8 cellular contexts compared by ENCODE assay signal in genomic region chr11:94504689-94505293, GRCh38. TPM values are rescaled to one million over a fixed set of nuclear protein-coding genes. Genes with fewer than 3 reads are reported as not detected.
DNase-seq lines count a peak whose midpoint lies in the region; ATAC-seq and TF ChIP-seq lines count a peak whose summit lies in the region.

No MANE protein-coding gene starts in this region.

- peak; percentile 58 for DNase-seq in DMS 273 (lab: John Stamatoyannopoulos, UW; ENCODE audit: unreplicated experiment)
- peak; percentile 12 to 38 for DNase-seq in NCI-H1930 (lab: John Stamatoyannopoulos, UW)
- DNase-seq in adipocyte (ENCODE audit: low read depth), result peak; percentile 90
- DNase-seq in iPS-NIHi7 (ENCODE audit: extremely low spot score), result peak; percentile 26
- no peak for DNase-seq in suprapubic skin (ENCODE audit: low spot score in 2 of 2)
- no peak for DNase-seq in activated CD4-positive, alpha-beta T cell treated with anti-CD3 and anti-CD28 coated beads for 48 hours
- DNase-seq in activated CD8-positive, alpha-beta memory T cell treated with anti-CD3 and anti-CD28 coated beads, Interleukin-2, amount 10 ng/mL, durations not matched to agents 7 days and 5 days, result no peak

- H3K4me1 ChIP-seq in adipocyte (ENCODE audit: control insufficient read depth, insufficient read depth, low read length) (no peaks in the 10 kb centered on the region), suprapubic skin (no peaks in the 10 kb centered on the region)

- H3K36me3 ChIP-seq in adipocyte (ENCODE audit: control insufficient read depth, insufficient read depth, low read length, severe bottlenecking) (peaks cover 3% of the 10 kb centered on the region), suprapubic skin (peaks cover 13% of the 10 kb centered on the region)

- H3K4me3 ChIP-seq in adipocyte (ENCODE audit: low read length) (no peak overlapping the region), suprapubic skin (no peak overlapping the region)

- no peaks in the 10 kb centered on the region for H3K9me3 ChIP-seq in adipocyte (ENCODE audit: control insufficient read depth, low read length)
- H3K9me3 ChIP-seq in suprapubic skin, result no peaks in the 10 kb centered on the region

- H3K27ac ChIP-seq in suprapubic skin, result no peak overlapping the region

- no peak for TF ChIP-seq EP300 in suprapubic skin (IDR thresholded peaks at IDR 0.05)

- no peak for TF ChIP-seq POLR2A in suprapubic skin (IDR thresholded peaks at IDR 0.05)

- no peak overlapping the region for H3K4me3 Mint-ChIP-seq in activated CD8-positive, alpha-beta memory T cell treated with anti-CD3 and anti-CD28 coated beads, Interleukin-2, amount 10 ng/mL, durations not matched to agents 7 days and 5 days

- no peak overlapping the region for H3K27ac Mint-ChIP-seq in activated CD8-positive, alpha-beta memory T cell treated with anti-CD3 and anti-CD28 coated beads, Interleukin-2, amount 10 ng/mL, durations not matched to agents 7 days and 5 days

- no peaks in the 10 kb centered on the region for H3K9me3 Mint-ChIP-seq in activated CD8-positive, alpha-beta memory T cell treated with anti-CD3 and anti-CD28 coated beads, Interleukin-2, amount 10 ng/mL, durations not matched to agents 7 days and 5 days (ENCODE audit: low read depth)

- peak; percentile 50 for ATAC-seq in GM21390 (IDR thresholded peaks at IDR 0.05; ENCODE audit: unreplicated experiment)
- no peak for ATAC-seq in activated CD8-positive, alpha-beta memory T cell treated with anti-CD3 and anti-CD28 coated beads, Interleukin-2, amount 10 ng/mL, durations not matched to agents 7 days and 5 days

- H3K27me3 Mint-ChIP-seq in activated CD8-positive, alpha-beta memory T cell treated with anti-CD3 and anti-CD28 coated beads, Interleukin-2, amount 10 ng/mL, durations not matched to agents 7 days and 5 days, result no peaks in the 10 kb centered on the region

- H3K9ac ChIP-seq in adipocyte (ENCODE audit: low read length), result no peak overlapping the region

- 23% methylated on average over 3 of the region's 3 CpGs for WGBS in suprapubic skin

- CTCF ChIA-PET in activated CD8-positive, alpha-beta memory T cell treated with anti-CD3 and anti-CD28 coated beads, Interleukin-2, amount 10 ng/mL, durations not matched to agents 7 days and 5 days (lab: Charles Lee), result interaction anchor here (0.9 to 4.8 kb wide), 9 partner anchors 11 to 583 kb away, joined by 3 to 31 read pairs (median 4); partner anchors contain the start of genes ANKRD49 and MRE11

- TF ChIP-seq CTCF in suprapubic skin (IDR thresholded peaks at IDR 0.05), result peak; percentile 22 to 60

- peaks cover 3% of the 10 kb centered on the region for H3K36me3 Mint-ChIP-seq in activated CD8-positive, alpha-beta memory T cell treated with anti-CD3 and anti-CD28 coated beads, Interleukin-2, amount 10 ng/mL, durations not matched to agents 7 days and 5 days

- H3K4me1 Mint-ChIP-seq in activated CD8-positive, alpha-beta memory T cell treated with anti-CD3 and anti-CD28 coated beads, Interleukin-2, amount 10 ng/mL, durations not matched to agents 7 days and 5 days, result no peaks in the 10 kb centered on the region

- no peaks in the 10 kb centered on the region for H3K27me3 ChIP-seq in adipocyte (replicated peaks; ENCODE audit: control insufficient read depth, insufficient read depth, low read length)
- no peaks in the 10 kb centered on the region for H3K27me3 ChIP-seq in suprapubic skin

RNA-seq across cellular contexts. Expression of gene C11orf97, which starts 7.5 kb away (rescaled TPM):
- not detected for total RNA-seq in suprapubic skin
- not detected for total RNA-seq in activated CD8-positive, alpha-beta memory T cell treated with anti-CD3 and anti-CD28 coated beads, Interleukin-2, amount 10 ng/mL, durations not matched to agents 7 days and 5 days

RNA-seq across cellular contexts. Expression of gene ANKRD49, which starts 11.0 kb away (rescaled TPM):
- total RNA-seq in suprapubic skin, result 10 to 100 TPM in 3 of 4 donors, 1 to 10 TPM in 1; 5.0 to 23.4 (median 18.2) TPM
- total RNA-seq in activated CD8-positive, alpha-beta memory T cell treated with anti-CD3 and anti-CD28 coated beads, Interleukin-2, amount 10 ng/mL, durations not matched to agents 7 days and 5 days, result 10 to 100 TPM; 23.9 to 31.9 TPM

RNA-seq across cellular contexts. Expression of gene MRE11, which starts 11.1 kb away (rescaled TPM):
- 10 to 100 TPM; 12.2 to 45.2 (median 18.4) TPM for total RNA-seq in suprapubic skin
- total RNA-seq in activated CD8-positive, alpha-beta memory T cell treated with anti-CD3 and anti-CD28 coated beads, Interleukin-2, amount 10 ng/mL, durations not matched to agents 7 days and 5 days, result 10 to 100 TPM; 45.1 to 46.2 TPM

RNA-seq across cellular contexts. Expression of gene FUT4, which starts 38.9 kb away (rescaled TPM):
- total RNA-seq in suprapubic skin, result 1 to 10 TPM; 1.6 to 3.5 (median 2.8) TPM
- 1 to 10 TPM; 5.8 to 6.5 TPM for total RNA-seq in activated CD8-positive, alpha-beta memory T cell treated with anti-CD3 and anti-CD28 coated beads, Interleukin-2, amount 10 ng/mL, durations not matched to agents 7 days and 5 days

Comparison
In these comparisons a context has a peak if more than half of its experiments do, and no peak if none do; other contexts are left out.
1. DNase-seq: peak in DMS 273 (single experiment), NCI-H1930 (2 of 2), adipocyte (single experiment) and iPS-NIHi7 (single experiment); none in suprapubic skin (0 of 2), activated CD4-positive, alpha-beta T cell treated with anti-CD3 and anti-CD28 coated beads for 48 hours (single experiment) and activated CD8-positive, alpha-beta memory T cell treated with anti-CD3 and anti-CD28 coated beads, Interleukin-2, amount 10 ng/mL, durations not matched to agents 7 days and 5 days (single experiment).